In the genomic region with DNA sequence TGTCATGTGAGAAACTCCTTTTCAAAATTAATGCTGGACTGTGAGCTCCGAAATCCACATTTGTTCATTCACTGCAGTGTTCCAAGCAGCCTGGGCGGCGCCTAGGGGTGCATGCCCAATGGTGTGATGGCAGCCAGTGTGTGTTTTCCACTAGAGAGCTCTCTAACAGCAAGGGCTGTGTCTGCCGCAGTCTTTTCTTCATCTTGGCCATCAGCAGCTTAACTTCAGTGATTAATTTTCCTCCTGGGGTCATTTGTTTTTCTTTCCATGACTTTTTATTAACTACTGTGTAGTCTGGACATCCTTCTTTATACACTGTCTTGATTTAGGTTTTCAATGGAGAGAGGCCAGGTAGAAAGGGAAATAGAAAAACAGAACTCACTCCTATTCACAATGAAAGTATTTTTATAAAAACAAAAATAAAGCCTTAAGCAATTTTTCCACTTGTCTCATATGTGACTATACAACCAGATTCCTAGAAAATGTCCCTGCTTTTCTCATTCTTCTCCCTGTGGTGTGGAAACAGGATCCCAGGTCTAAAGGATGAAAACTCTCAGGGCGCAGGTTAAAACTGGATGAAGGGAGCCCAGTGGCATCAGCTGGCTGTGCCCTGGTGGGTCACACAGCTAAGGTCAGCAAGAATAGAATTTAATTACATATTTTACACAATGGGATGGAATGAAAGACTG, we compare ENCODE assay signal across 1 cellular context.
A peak's percentile ranks its signal among the peaks of the same experiment; 100 is the strongest.
TF ChIP-seq lines count a peak whose summit lies in the region.

No MANE protein-coding gene starts in this region.

TF ChIP-seq in A549, 52 proteins besides CTCF, POLR2A, EP300 and RAD21 (continued from another document):
- TF ChIP-seq ZNF302 (CRISPR knock-in tag; IDR thresholded peaks at IDR 0.05) = no peak
- TF ChIP-seq, protein P1, sequence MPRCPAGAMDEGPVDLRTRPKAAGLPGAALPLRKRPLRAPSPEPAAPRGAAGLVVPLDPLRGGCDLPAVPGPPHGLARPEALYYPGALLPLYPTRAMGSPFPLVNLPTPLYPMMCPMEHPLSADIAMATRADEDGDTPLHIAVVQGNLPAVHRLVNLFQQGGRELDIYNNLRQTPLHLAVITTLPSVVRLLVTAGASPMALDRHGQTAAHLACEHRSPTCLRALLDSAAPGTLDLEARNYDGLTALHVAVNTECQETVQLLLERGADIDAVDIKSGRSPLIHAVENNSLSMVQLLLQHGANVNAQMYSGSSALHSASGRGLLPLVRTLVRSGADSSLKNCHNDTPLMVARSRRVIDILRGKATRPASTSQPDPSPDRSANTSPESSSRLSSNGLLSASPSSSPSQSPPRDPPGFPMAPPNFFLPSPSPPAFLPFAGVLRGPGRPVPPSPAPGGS (IDR thresholded peaks at IDR 0.05) = no peak
- no peak for TF ChIP-seq HOXB5 (CRISPR knock-in tag; IDR thresholded peaks at IDR 0.05)
- peak; percentile 45 for TF ChIP-seq SMC3 (IDR thresholded peaks at IDR 0.05)
- TF ChIP-seq, protein P2, sequence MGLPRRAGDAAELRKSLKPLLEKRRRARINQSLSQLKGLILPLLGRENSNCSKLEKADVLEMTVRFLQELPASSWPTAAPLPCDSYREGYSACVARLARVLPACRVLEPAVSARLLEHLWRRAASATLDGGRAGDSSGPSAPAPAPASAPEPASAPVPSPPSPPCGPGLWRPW (IDR thresholded peaks at IDR 0.05) = no peak
- no peak for TF ChIP-seq MAZ (IDR thresholded peaks at IDR 0.05; ENCODE audit: borderline replicate concordance, low read depth, low read length)
- TF ChIP-seq HDAC2 (IDR thresholded peaks at IDR 0.05) = no peak
- no peak for TF ChIP-seq EHMT2 (IDR thresholded peaks at IDR 0.05; ENCODE audit: low read depth)
- no peak for TF ChIP-seq NR3C1 (IDR thresholded peaks at IDR 0.05)
- TF ChIP-seq ZFP36 (IDR thresholded peaks at IDR 0.05; ENCODE audit: borderline replicate concordance, partially characterized antibody) = no peak
- no peak for TF ChIP-seq SREBF2 (IDR thresholded peaks at IDR 0.05)
- no peak for TF ChIP-seq KDM1A (IDR thresholded peaks at IDR 0.05; ENCODE audit: low read depth)
- TF ChIP-seq HEYL (CRISPR knock-in tag; IDR thresholded peaks at IDR 0.05) = no peak
- no peak for TF ChIP-seq CHD2 (IDR thresholded peaks at IDR 0.05; ENCODE audit: low read length, partially characterized antibody)
- TF ChIP-seq HOXA7 (CRISPR knock-in tag; IDR thresholded peaks at IDR 0.05) = no peak
- no peak for TF ChIP-seq CHD4 (IDR thresholded peaks at IDR 0.05; ENCODE audit: borderline replicate concordance)
- TF ChIP-seq KDM5A (IDR thresholded peaks at IDR 0.05) = no peak
- TF ChIP-seq RARB (CRISPR knock-in tag; IDR thresholded peaks at IDR 0.05) = no peak
- no peak for TF ChIP-seq GATA3 (IDR thresholded peaks at IDR 0.05; ENCODE audit: borderline replicate concordance)
- TF ChIP-seq FOSL2 (IDR thresholded peaks at IDR 0.05) = no peak
- no peak for TF ChIP-seq FOSL2 (CRISPR knock-in tag; IDR thresholded peaks at IDR 0.05)
